In genomic region chr17:77471984-77472836, GRCh38 we compare ENCODE assay signal across 7 cellular contexts.
DNase-seq lines count a peak whose midpoint lies in the region; ATAC-seq, FAIRE-seq and TF ChIP-seq lines count a peak whose summit lies in the region.

No MANE protein-coding gene starts in this region.

- no peaks in the 10 kb centered on the region for H3K9me3 ChIP-seq in adipocyte (ENCODE audit: control insufficient read depth, low read length)
- no peaks in the 10 kb centered on the region for H3K9me3 ChIP-seq in sigmoid colon

- H3K4me3 ChIP-seq in adipocyte (ENCODE audit: low read length) (peak overlapping the region; percentile 53), sigmoid colon (no peak overlapping the region)

- no peak for TF ChIP-seq EP300 in sigmoid colon (IDR thresholded peaks at IDR 0.05)

- peak; percentile 87 for FAIRE-seq in GM12892 (lab: Jason Lieb, UNC)

- H3K9ac ChIP-seq in adipocyte (ENCODE audit: low read length) = peak overlapping the region; percentile 76

- ATAC-seq in left cardiac atrium (peak; percentile 55 to 60), HG03460 (IDR thresholded peaks at IDR 0.05; ENCODE audit: unreplicated experiment) (no peak)

- intact Hi-C loops in left cardiac atrium (cut with DNase I) (loop anchor here in 1 of 2 donors (5.0 kb wide), 1 partner anchor 35 kb away; no protein-coding TSS in a partner anchor), sigmoid colon (cut with DNase I) (loop anchor here (2.0 kb wide), 1 partner anchor 19 kb away; no protein-coding TSS in a partner anchor)

- no peaks in the 10 kb centered on the region for H3K27me3 ChIP-seq in adipocyte (replicated peaks; ENCODE audit: control insufficient read depth, insufficient read depth, low read length)
- no peaks in the 10 kb centered on the region for H3K27me3 ChIP-seq in sigmoid colon

- TF ChIP-seq POLR2A in GM12892 (IDR thresholded peaks at IDR 0.05; ENCODE audit: low read depth, low read length) (no peak), sigmoid colon (IDR thresholded peaks at IDR 0.05) (no peak)

- H3K36me3 ChIP-seq in adipocyte (ENCODE audit: control insufficient read depth, insufficient read depth, low read length, severe bottlenecking) (peaks cover 10% of the 10 kb centered on the region), sigmoid colon (no peaks in the 10 kb centered on the region)

- WGBS in sigmoid colon, 2 donors = 31 to 67% methylated on average over 18 of the region's 18 CpGs

- DNase-seq in GM12892 (ENCODE audit: insufficient read length) = no peak
- DNase-seq in NCI-H2029 treated with DMSO at 0.1 percent for 48 hours (lab: John Stamatoyannopoulos, UW) = peak; percentile 75
- DNase-seq in adipocyte (ENCODE audit: low read depth) = peak; percentile 91
- DNase-seq in left cardiac atrium = peak; percentile 49
- DNase-seq in sigmoid colon = peak; percentile 87
- DNase-seq in HPDE6-E6E7 (ENCODE audit: extremely low spot score) = no peak

- H3K27ac ChIP-seq in sigmoid colon = peak overlapping the region; percentile 85 to 92 (median 91)

- no peak for TF ChIP-seq CTCF in sigmoid colon (IDR thresholded peaks at IDR 0.05)

- peaks cover 67% of the 10 kb centered on the region for H3K4me1 ChIP-seq in adipocyte (ENCODE audit: control insufficient read depth, insufficient read depth, low read length)
- H3K4me1 ChIP-seq in sigmoid colon = peaks cover 0 to 95% (median 79%) of the 10 kb centered on the region in 4 donors

Comparison
In these comparisons a context has a peak if more than half of its experiments do, and no peak if none do; other contexts are left out.
1. DNase-seq: peak in NCI-H2029 treated with DMSO at 0.1 percent for 48 hours (single experiment), adipocyte (single experiment), left cardiac atrium (single experiment) and sigmoid colon (single experiment); none in GM12892 (single experiment) and HPDE6-E6E7 (single experiment).